Comparison of ENCODE assay signal across 21 cellular contexts in genomic region chr15:96969892-96970710, GRCh38.
"Had no signal": no experiment of that assay in that cellular context is flagged by ENCODE, and none has a peak within 500 bp of the region (broad histone marks: within the 10 kb centered on the region; RNA-seq: fewer than 3 reads in every experiment).

No MANE protein-coding gene starts in this region.

- H3K4me3 ChIP-seq: hepatocyte, mucosa of descending colon, sigmoid colon, smooth muscle cell, stomach, suprapubic skin, tibial nerve had no signal

- ATAC-seq: foreskin keratinocyte; left ventricle myocardium superior; mucosa of descending colon; stimulated activated memory B cell treated with anti-CD40 and anti-IgM and Interleukin-4, amounts not matched to agents 10 μg/mL and 1 μg/mL and 100 μg/mL, for 72 hours had no signal

- H3K4me1 ChIP-seq: foreskin keratinocyte, sigmoid colon, stomach, suprapubic skin, tibial nerve had no signal

- H3K4me3 Mint-ChIP-seq: activated naive CD4-positive, alpha-beta T cell treated with anti-CD3 and anti-CD28 coated beads, Interleukin-2, amount 50 U/mL, for 24 hours; dendritic cell treated with granulocyte-macrophage colony-stimulating factor and Interleukin-4, amounts not matched to agents 40 ng/mL and 50 ng/mL, for 4 days; neural crest cell; stimulated activated memory B cell treated with anti-CD40 and anti-IgM and Interleukin-4, amounts not matched to agents 10 μg/mL and 1 μg/mL and 100 μg/mL, for 72 hours had no signal

- H3K27me3 Mint-ChIP-seq: dendritic cell treated with granulocyte-macrophage colony-stimulating factor and Interleukin-4, amounts not matched to agents 40 ng/mL and 50 ng/mL, for 4 days; stimulated activated memory B cell treated with anti-CD40 and anti-IgM and Interleukin-4, amounts not matched to agents 10 μg/mL and 1 μg/mL and 100 μg/mL, for 72 hours had no signal

- H3K36me3 Mint-ChIP-seq: activated naive CD4-positive, alpha-beta T cell treated with anti-CD3 and anti-CD28 coated beads, Interleukin-2, amount 50 U/mL, for 24 hours; brain; stimulated activated memory B cell treated with anti-CD40 and anti-IgM and Interleukin-4, amounts not matched to agents 10 μg/mL and 1 μg/mL and 100 μg/mL, for 72 hours had no signal

- H3K4me2 ChIP-seq: hepatocyte, smooth muscle cell had no signal

- H3K27ac ChIP-seq: foreskin keratinocyte, hepatocyte, sigmoid colon, stomach, suprapubic skin, tibial nerve had no signal

- H2AFZ ChIP-seq: hepatocyte had no signal

- H3K4me1 Mint-ChIP-seq: activated naive CD4-positive, alpha-beta T cell treated with anti-CD3 and anti-CD28 coated beads, Interleukin-2, amount 50 U/mL, for 24 hours; stimulated activated memory B cell treated with anti-CD40 and anti-IgM and Interleukin-4, amounts not matched to agents 10 μg/mL and 1 μg/mL and 100 μg/mL, for 72 hours had no signal

- H3K9me3 ChIP-seq: mucosa of descending colon, sigmoid colon, stomach, suprapubic skin, tibial nerve had no signal

- H3K27ac Mint-ChIP-seq: activated naive CD4-positive, alpha-beta T cell treated with anti-CD3 and anti-CD28 coated beads, Interleukin-2, amount 50 U/mL, for 24 hours; dendritic cell treated with granulocyte-macrophage colony-stimulating factor and Interleukin-4, amounts not matched to agents 40 ng/mL and 50 ng/mL, for 4 days; stimulated activated memory B cell treated with anti-CD40 and anti-IgM and Interleukin-4, amounts not matched to agents 10 μg/mL and 1 μg/mL and 100 μg/mL, for 72 hours had no signal

- H3K36me3 ChIP-seq: sigmoid colon, stomach, suprapubic skin, tibial nerve had no signal

- DNase-seq: activated CD4-positive, alpha-beta T cell treated with anti-CD3 and anti-CD28 coated beads for 1 hour; activated gamma-delta T cell treated with Interleukin-2 at 50 U/mL for 16 hours; activated T-cell treated with anti-CD3 and anti-CD28 coated beads, Interleukin-2, amount 50 U/mL, for 1 hour; anterior cingulate cortex; effector CD8-positive, alpha-beta T cell; foreskin keratinocyte; left ventricle myocardium superior; mammary epithelial cell; mucosa of descending colon; sigmoid colon; stimulated activated CD4-positive, alpha-beta T cell treated with anti-CD3 and anti-CD28 coated beads, Interleukin-15, amount 100 ng/mL, for 24 hours; stomach had no signal

- H3K9me3 Mint-ChIP-seq: brain, neural crest cell had no signal

- H3K27me3 ChIP-seq: foreskin keratinocyte, hepatocyte, sigmoid colon, stomach, suprapubic skin, tibial nerve had no signal
